ENCODE assay signal across 1 cellular context in the genomic region with DNA sequence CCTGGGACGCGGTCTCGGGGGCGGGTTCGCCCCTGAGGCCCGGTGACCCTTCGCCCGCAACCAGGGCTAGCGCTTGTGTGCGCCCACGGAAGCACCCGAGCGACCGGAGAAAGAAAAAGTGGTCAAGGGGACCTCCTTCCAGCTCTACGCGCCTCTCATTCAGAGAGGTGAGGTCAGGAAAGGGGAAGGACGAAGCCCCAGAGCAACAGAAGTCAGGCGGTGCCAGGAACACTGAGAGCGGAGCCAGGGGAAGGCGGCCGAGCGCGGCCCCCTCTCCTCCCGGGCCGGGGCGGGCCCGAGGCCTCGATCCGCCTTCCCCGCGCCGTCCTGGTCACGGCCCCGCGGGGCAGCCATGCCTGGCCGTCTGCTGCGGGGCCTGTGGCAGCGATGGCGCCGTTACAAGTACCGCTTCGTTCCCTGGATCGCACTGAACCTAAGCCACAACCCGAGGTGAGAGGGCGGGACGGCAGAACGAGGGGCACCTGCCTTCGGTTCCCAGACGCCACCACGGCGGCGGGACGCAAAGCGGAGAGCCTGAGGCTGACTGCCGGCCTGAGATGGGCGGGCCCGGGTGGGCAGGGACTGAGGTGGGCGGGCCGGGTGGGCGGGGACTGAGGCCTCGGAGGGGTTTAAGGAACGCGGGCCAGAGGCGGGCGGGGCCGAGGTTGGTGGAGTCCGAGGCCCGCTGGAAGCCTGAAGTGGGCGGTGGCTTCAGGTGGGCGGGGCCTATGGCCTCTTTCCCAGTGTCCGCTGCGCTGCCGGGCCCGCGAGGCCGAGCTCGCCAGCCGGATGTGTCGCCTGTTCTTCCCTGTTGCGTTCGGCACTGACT.
TF ChIP-seq lines count a peak whose summit lies in the region.

A gene with protein sequence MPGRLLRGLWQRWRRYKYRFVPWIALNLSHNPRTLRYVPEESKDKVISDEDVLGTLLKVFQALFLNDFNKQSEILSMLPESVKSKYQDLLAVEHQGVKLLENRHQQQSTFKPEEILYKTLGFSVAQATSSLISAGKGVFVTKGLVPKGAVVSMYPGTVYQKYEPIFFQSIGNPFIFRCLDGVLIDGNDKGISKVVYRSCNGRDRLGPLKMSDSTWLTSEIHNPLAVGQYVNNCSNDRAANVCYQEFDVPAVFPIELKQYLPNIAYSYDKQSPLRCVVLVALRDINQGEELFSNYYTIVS (plus strand): TSS at position 303 of the 829 bp plus-strand sequence. CDS start 50 bp downstream, at position 353.

TF ChIP-seq in HepG2, 621 proteins besides CTCF, POLR2A, EP300 and RAD21 (continued from another document and continues in another):
- no peak for TF ChIP-seq LCORL (IDR thresholded peaks at IDR 0.05)
- TF ChIP-seq LCORL (CRISPR knock-in tag; IDR thresholded peaks at IDR 0.05) = peak; percentile 80
- no peak for TF ChIP-seq RORA (CRISPR knock-in tag; IDR thresholded peaks at IDR 0.05)
- no peak for TF ChIP-seq ZSCAN22 (CRISPR knock-in tag; IDR thresholded peaks at IDR 0.05)
- TF ChIP-seq, protein P1, sequence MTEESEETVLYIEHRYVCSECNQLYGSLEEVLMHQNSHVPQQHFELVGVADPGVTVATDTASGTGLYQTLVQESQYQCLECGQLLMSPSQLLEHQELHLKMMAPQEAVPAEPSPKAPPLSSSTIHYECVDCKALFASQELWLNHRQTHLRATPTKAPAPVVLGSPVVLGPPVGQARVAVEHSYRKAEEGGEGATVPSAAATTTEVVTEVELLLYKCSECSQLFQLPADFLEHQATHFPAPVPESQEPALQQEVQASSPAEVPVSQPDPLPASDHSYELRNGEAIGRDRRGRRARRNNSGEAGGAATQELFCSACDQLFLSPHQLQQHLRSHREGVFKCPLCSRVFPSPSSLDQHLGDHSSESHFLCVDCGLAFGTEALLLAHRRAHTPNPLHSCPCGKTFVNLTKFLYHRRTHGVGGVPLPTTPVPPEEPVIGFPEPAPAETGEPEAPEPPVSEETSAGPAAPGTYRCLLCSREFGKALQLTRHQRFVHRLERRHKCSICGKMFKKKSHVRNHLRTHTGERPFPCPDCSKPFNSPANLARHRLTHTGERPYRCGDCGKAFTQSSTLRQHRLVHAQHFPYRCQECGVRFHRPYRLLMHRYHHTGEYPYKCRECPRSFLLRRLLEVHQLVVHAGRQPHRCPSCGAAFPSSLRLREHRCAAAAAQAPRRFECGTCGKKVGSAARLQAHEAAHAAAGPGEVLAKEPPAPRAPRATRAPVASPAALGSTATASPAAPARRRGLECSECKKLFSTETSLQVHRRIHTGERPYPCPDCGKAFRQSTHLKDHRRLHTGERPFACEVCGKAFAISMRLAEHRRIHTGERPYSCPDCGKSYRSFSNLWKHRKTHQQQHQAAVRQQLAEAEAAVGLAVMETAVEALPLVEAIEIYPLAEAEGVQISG (CRISPR knock-in tag; IDR thresholded peaks at IDR 0.05) = peak; percentile 78
- TF ChIP-seq, protein P2, sequence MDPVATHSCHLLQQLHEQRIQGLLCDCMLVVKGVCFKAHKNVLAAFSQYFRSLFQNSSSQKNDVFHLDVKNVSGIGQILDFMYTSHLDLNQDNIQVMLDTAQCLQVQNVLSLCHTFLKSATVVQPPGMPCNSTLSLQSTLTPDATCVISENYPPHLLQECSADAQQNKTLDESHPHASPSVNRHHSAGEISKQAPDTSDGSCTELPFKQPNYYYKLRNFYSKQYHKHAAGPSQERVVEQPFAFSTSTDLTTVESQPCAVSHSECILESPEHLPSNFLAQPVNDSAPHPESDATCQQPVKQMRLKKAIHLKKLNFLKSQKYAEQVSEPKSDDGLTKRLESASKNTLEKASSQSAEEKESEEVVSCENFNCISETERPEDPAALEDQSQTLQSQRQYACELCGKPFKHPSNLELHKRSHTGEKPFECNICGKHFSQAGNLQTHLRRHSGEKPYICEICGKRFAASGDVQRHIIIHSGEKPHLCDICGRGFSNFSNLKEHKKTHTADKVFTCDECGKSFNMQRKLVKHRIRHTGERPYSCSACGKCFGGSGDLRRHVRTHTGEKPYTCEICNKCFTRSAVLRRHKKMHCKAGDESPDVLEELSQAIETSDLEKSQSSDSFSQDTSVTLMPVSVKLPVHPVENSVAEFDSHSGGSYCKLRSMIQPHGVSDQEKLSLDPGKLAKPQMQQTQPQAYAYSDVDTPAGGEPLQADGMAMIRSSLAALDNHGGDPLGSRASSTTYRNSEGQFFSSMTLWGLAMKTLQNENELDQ (CRISPR knock-in tag; IDR thresholded peaks at IDR 0.05; ENCODE audit: borderline replicate concordance) = no peak
- TF ChIP-seq, protein P3, sequence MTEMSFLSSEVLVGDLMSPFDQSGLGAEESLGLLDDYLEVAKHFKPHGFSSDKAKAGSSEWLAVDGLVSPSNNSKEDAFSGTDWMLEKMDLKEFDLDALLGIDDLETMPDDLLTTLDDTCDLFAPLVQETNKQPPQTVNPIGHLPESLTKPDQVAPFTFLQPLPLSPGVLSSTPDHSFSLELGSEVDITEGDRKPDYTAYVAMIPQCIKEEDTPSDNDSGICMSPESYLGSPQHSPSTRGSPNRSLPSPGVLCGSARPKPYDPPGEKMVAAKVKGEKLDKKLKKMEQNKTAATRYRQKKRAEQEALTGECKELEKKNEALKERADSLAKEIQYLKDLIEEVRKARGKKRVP (CRISPR knock-in tag; IDR thresholded peaks at IDR 0.05) = no peak
- TF ChIP-seq ZNF234 (CRISPR knock-in tag; conservative IDR thresholded peaks at IDR 0.05) = no peak
- peak; percentile 62; the same call in 1 of the 2 replicates for TF ChIP-seq ZNF761 (CRISPR knock-in tag; conservative IDR thresholded peaks at IDR 0.05)
- TF ChIP-seq RFX3 (CRISPR knock-in tag; IDR thresholded peaks at IDR 0.05) = no peak
- TF ChIP-seq SMAD1 (CRISPR knock-in tag; IDR thresholded peaks at IDR 0.05; ENCODE audit: borderline replicate concordance, low read depth) = no peak
- TF ChIP-seq REL (CRISPR knock-in tag; conservative IDR thresholded peaks at IDR 0.05) = peak; percentile 69
- no peak for TF ChIP-seq U2AF1 (optimal IDR thresholded peaks at IDR 0.05; ENCODE audit: low read depth, low read length)
- TF ChIP-seq PAF1 (CRISPR knock-in tag; IDR thresholded peaks at IDR 0.05) = no peak
- TF ChIP-seq SOX5 (CRISPR knock-in tag; IDR thresholded peaks at IDR 0.05; ENCODE audit: borderline replicate concordance) = peak; percentile 7; the same call in 1 of the 2 replicates
- 0 out of 2 replicates have a peak, but pooled peaks have one; percentile 29 for TF ChIP-seq MED13 (CRISPR knock-in tag; IDR thresholded peaks at IDR 0.05)
- TF ChIP-seq ZNF232 (CRISPR knock-in tag; IDR thresholded peaks at IDR 0.05; ENCODE audit: borderline replicate concordance) = no peak
- peak; percentile 26 for TF ChIP-seq NRL (CRISPR knock-in tag; IDR thresholded peaks at IDR 0.05; ENCODE audit: borderline replicate concordance)
- TF ChIP-seq, protein P4, sequence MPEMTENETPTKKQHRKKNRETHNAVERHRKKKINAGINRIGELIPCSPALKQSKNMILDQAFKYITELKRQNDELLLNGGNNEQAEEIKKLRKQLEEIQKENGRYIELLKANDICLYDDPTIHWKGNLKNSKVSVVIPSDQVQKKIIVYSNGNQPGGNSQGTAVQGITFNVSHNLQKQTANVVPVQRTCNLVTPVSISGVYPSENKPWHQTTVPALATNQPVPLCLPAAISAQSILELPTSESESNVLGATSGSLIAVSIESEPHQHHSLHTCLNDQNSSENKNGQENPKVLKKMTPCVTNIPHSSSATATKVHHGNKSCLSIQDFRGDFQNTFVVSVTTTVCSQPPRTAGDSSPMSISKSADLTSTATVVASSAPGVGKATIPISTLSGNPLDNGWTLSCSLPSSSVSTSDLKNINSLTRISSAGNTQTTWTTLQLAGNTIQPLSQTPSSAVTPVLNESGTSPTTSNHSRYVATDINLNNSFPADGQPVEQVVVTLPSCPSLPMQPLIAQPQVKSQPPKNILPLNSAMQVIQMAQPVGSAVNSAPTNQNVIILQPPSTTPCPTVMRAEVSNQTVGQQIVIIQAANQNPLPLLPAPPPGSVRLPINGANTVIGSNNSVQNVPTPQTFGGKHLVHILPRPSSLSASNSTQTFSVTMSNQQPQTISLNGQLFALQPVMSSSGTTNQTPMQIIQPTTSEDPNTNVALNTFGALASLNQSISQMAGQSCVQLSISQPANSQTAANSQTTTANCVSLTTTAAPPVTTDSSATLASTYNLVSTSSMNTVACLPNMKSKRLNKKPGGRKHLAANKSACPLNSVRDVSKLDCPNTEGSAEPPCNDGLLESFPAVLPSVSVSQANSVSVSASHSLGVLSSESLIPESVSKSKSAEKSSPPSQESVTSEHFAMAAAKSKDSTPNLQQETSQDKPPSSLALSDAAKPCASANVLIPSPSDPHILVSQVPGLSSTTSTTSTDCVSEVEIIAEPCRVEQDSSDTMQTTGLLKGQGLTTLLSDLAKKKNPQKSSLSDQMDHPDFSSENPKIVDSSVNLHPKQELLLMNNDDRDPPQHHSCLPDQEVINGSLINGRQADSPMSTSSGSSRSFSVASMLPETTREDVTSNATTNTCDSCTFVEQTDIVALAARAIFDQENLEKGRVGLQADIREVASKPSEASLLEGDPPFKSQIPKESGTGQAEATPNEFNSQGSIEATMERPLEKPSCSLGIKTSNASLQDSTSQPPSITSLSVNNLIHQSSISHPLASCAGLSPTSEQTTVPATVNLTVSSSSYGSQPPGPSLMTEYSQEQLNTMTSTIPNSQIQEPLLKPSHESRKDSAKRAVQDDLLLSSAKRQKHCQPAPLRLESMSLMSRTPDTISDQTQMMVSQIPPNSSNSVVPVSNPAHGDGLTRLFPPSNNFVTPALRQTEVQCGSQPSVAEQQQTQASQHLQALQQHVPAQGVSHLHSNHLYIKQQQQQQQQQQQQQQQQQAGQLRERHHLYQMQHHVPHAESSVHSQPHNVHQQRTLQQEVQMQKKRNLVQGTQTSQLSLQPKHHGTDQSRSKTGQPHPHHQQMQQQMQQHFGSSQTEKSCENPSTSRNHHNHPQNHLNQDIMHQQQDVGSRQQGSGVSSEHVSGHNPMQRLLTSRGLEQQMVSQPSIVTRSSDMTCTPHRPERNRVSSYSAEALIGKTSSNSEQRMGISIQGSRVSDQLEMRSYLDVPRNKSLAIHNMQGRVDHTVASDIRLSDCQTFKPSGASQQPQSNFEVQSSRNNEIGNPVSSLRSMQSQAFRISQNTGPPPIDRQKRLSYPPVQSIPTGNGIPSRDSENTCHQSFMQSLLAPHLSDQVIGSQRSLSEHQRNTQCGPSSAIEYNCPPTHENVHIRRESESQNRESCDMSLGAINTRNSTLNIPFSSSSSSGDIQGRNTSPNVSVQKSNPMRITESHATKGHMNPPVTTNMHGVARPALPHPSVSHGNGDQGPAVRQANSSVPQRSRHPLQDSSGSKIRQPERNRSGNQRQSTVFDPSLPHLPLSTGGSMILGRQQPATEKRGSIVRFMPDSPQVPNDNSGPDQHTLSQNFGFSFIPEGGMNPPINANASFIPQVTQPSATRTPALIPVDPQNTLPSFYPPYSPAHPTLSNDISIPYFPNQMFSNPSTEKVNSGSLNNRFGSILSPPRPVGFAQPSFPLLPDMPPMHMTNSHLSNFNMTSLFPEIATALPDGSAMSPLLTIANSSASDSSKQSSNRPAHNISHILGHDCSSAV (CRISPR knock-in tag; IDR thresholded peaks at IDR 0.05; ENCODE audit: borderline replicate concordance) = no peak
- TF ChIP-seq ZNF75D (CRISPR knock-in tag; IDR thresholded peaks at IDR 0.05; ENCODE audit: borderline replicate concordance) = no peak
- peak; percentile 56; the same call in 1 of the 2 replicates for TF ChIP-seq ZBTB38 (CRISPR knock-in tag; IDR thresholded peaks at IDR 0.05)
- TF ChIP-seq, protein P5, sequence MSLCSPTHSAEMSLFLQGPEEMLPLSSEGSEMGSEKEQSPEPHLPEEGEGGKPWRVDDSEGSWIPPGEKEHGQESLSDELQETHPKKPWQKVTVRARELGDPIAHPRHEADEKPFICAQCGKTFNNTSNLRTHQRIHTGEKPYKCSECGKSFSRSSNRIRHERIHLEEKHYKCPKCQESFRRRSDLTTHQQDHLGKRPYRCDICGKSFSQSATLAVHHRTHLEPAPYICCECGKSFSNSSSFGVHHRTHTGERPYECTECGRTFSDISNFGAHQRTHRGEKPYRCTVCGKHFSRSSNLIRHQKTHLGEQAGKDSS (CRISPR knock-in tag; IDR thresholded peaks at IDR 0.05; ENCODE audit: borderline replicate concordance, low read depth) = peak; percentile 47; the same call in 1 of the 2 replicates
- TF ChIP-seq FOXA3 (CRISPR knock-in tag; IDR thresholded peaks at IDR 0.05) = no peak; the same call in 1 of the 2 replicates
- no peak for TF ChIP-seq ZNF180 (CRISPR knock-in tag; IDR thresholded peaks at IDR 0.05; ENCODE audit: borderline replicate concordance, low read depth)
- TF ChIP-seq, protein P6, sequence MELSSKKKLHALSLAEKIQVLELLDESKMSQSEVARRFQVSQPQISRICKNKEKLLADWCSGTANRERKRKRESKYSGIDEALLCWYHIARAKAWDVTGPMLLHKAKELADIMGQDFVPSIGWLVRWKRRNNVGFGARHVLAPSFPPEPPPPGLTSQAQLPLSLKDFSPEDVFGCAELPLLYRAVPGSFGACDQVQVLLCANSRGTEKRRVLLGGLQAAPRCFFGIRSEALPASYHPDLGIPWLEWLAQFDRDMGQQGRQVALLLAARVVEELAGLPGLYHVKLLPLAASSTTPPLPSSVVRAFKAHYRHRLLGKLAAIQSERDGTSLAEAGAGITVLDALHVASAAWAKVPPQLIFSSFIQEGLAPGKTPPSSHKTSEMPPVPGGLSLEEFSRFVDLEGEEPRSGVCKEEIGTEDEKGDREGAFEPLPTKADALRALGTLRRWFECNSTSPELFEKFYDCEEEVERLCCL (CRISPR knock-in tag; IDR thresholded peaks at IDR 0.05; ENCODE audit: borderline replicate concordance) = no peak
- no peak; the same call in none of the 2 replicates for TF ChIP-seq DMAP1 (CRISPR knock-in tag; IDR thresholded peaks at IDR 0.05)
- TF ChIP-seq, protein P7, sequence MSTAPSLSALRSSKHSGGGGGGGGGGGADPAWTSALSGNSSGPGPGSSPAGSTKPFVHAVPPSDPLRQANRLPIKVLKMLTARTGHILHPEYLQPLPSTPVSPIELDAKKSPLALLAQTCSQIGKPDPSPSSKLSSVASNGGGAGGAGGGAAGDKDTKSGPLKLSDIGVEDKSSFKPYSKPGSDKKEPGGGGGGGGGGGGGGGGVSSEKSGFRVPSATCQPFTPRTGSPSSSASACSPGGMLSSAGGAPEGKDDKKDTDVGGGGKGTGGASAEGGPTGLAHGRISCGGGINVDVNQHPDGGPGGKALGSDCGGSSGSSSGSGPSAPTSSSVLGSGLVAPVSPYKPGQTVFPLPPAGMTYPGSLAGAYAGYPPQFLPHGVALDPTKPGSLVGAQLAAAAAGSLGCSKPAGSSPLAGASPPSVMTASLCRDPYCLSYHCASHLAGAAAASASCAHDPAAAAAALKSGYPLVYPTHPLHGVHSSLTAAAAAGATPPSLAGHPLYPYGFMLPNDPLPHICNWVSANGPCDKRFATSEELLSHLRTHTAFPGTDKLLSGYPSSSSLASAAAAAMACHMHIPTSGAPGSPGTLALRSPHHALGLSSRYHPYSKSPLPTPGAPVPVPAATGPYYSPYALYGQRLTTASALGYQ (CRISPR knock-in tag; IDR thresholded peaks at IDR 0.05) = no peak; the same call in 1 of the 2 replicates
- no peak for TF ChIP-seq PLRG1 (conservative IDR thresholded peaks at IDR 0.05)
